Comparison of ENCODE assay signal across 11 cellular contexts in the genomic region with DNA sequence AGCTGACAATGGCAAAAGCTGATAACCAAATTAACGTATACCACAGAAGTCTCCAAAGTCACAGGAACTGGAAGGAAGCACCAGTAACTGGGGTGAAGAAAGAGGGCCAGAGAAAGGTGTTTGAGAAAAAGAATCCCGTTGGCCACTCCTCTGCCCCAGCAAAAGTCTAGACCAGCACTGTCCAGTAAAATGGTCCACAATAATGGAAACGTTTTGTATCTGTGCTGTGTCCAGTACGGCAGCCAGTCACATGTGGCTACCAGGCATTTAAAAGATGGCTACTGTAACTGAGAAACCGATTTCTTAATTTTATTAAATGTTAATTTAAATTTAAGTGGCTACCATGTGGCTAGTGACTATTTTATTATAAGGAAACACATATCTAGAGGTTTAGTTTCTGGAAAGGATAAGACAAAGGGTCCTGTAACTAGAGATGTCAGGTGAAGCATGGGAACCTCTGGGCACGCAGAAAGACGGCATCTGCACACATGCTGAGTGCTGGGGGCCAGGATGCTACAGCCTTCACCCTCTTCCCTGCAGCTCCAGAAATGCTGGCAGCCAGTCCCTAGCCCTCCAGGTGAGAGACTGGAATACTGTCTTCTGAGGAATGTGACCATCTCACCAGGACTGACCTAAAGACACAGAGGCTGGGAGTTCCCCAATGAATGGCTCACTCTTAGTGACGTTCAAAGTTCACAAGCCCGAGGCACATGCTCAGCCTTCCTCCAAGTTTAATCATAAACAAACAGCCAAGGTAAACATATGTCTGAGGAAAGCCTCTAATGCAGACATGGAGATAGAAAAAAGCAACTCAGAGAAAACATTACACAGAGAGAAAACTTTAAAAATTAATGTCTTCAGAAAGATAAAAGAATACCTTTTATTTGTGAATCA. TPM values are rescaled to one million over a fixed set of nuclear protein-coding genes. Genes with fewer than 3 reads are reported as not detected.
DNase-seq lines count a peak whose midpoint lies in the region; ATAC-seq and TF ChIP-seq lines count a peak whose summit lies in the region.
"Had no signal": no experiment of that assay in that cellular context is flagged by ENCODE, and none has a peak within 500 bp of the region (broad histone marks: within the 10 kb centered on the region; RNA-seq: fewer than 3 reads in every experiment).

No MANE protein-coding gene starts in this region.

- no peak overlapping the region for H3K9ac ChIP-seq in endodermal cell (ENCODE audit: extremely low read depth, low read length, poor library complexity, severe bottlenecking)
- H3K9ac ChIP-seq: parathyroid adenoma had no signal

- TF ChIP-seq CTCF in OCI-LY7 (conservative IDR thresholded peaks at IDR 0.05; ENCODE audit: low read length) (no peak), endodermal cell (conservative IDR thresholded peaks at IDR 0.05) (no peak)

- H3K27ac ChIP-seq in CD4-positive, CD25-positive, alpha-beta regulatory T cell (ENCODE audit: insufficient read depth, low read length, poor library complexity, severe bottlenecking), result no peak overlapping the region
- no peak overlapping the region for H3K27ac ChIP-seq in OCI-LY7 (ENCODE audit: low read depth, low read length, poor library complexity, severe bottlenecking)
- no peak overlapping the region for H3K27ac ChIP-seq in endodermal cell (ENCODE audit: low read depth, low read length)
- H3K27ac ChIP-seq: parathyroid adenoma had no signal

- no peak overlapping the region for H3K4me3 ChIP-seq in CD4-positive, CD25-positive, alpha-beta regulatory T cell (ENCODE audit: low read depth, low read length)
- H3K4me3 ChIP-seq in OCI-LY7 (ENCODE audit: low read depth, low read length, poor library complexity, severe bottlenecking), result no peak overlapping the region
- peak overlapping the region; percentile 16 for H3K4me3 ChIP-seq in endodermal cell (ENCODE audit: low read length)

- POLR2A ChIA-PET in OCI-LY7 (lab: Charles Lee), result interaction anchor here (0.7 to 1.2 kb wide), 5 partner anchors 10 to 36 kb away, joined by 3 to 5 read pairs (median 3); no protein-coding TSS in a partner anchor

- no peaks in the 10 kb centered on the region for H3K36me3 ChIP-seq in CD4-positive, CD25-positive, alpha-beta regulatory T cell (ENCODE audit: control insufficient read depth, insufficient read depth, low read length)
- H3K36me3 ChIP-seq in OCI-LY7 (ENCODE audit: insufficient read depth, low read length) (no peaks in the 10 kb centered on the region), endodermal cell (ENCODE audit: control insufficient read depth, insufficient read depth, low read length) (no peaks in the 10 kb centered on the region)

- WGBS in endodermal cell (ENCODE audit: insufficient coverage in 1 of 2, insufficient read length in 1 of 2), 2 experiments, result 66 to 88% methylated on average over 5 to 9 of the region's 9 CpGs

- no peak for DNase-seq in CD4-positive, CD25-positive, alpha-beta regulatory T cell
- DNase-seq in OCI-LY7 (ENCODE audit: low spot score), result no peak
- peak; percentile 82 for DNase-seq in endodermal cell
- DNase-seq in naive B cell, result no peak
- DNase-seq in NCI-H2196 treated with DMSO at 0.1 percent for 48 hours (lab: John Stamatoyannopoulos, UW; ENCODE audit: unreplicated experiment), result no peak
- DNase-seq in MV-4-11 (lab: John Stamatoyannopoulos, UW), result no peak
- no peak for DNase-seq in Ammon's horn (ENCODE audit: low spot score)
- DNase-seq: GF-D8, NCI-H2029 treated with DMSO at 0.1 percent for 48 hours had no signal

- H3K4me1 ChIP-seq in CD4-positive, CD25-positive, alpha-beta regulatory T cell (ENCODE audit: control insufficient read depth, insufficient read depth, low read length, poor library complexity, severe bottlenecking), result peaks cover 56% of the 10 kb centered on the region
- peaks cover 23% of the 10 kb centered on the region for H3K4me1 ChIP-seq in OCI-LY7 (ENCODE audit: insufficient read depth, low read length, poor library complexity, severe bottlenecking)
- peaks cover 9% of the 10 kb centered on the region for H3K4me1 ChIP-seq in endodermal cell (ENCODE audit: control insufficient read depth, insufficient read depth, low read length)
- H3K4me1 ChIP-seq: parathyroid adenoma had no signal

- H3K27me3 ChIP-seq in CD4-positive, CD25-positive, alpha-beta regulatory T cell (ENCODE audit: control insufficient read depth, insufficient read depth, low read length), result no peaks in the 10 kb centered on the region
- no peaks in the 10 kb centered on the region for H3K27me3 ChIP-seq in endodermal cell (ENCODE audit: control insufficient read depth, insufficient read depth, low read length, poor library complexity, severe bottlenecking)

- peaks cover 67 to 98% (median 82%) of the 10 kb centered on the region in 4 donors for H3K4me1 Mint-ChIP-seq in CD4-positive, CD25-positive, alpha-beta regulatory T cell
- peaks cover 28% of the 10 kb centered on the region for H3K4me1 Mint-ChIP-seq in endodermal cell
- H3K4me1 Mint-ChIP-seq in naive B cell, result peaks cover 72 to 93% (median 88%) of the 10 kb centered on the region in 3 donors

- H3K79me2 ChIP-seq in OCI-LY7 (ENCODE audit: insufficient read depth, low read depth, low read length), result peaks cover 78% of the 10 kb centered on the region

- H3K9me2 ChIP-seq in OCI-LY7 (ENCODE audit: insufficient read depth, low read length), result no peaks in the 10 kb centered on the region

- H3K27ac Mint-ChIP-seq in CD4-positive, CD25-positive, alpha-beta regulatory T cell, result peak overlapping the region in 2 of 3 donors; percentile 55 to 76
- H3K27ac Mint-ChIP-seq in endodermal cell (peak overlapping the region; percentile 72), naive B cell (peak overlapping the region in 4 of 6 donors; percentile 4 to 34 (median 20))

- BruUV-seq in OCI-LY7 (replicated peaks; lab: Mats Ljungman, UMichigan), result no TSS peak

- no peaks in the 10 kb centered on the region for H3K9me3 Mint-ChIP-seq in CD4-positive, CD25-positive, alpha-beta regulatory T cell
- H3K9me3 Mint-ChIP-seq in endodermal cell (no peaks in the 10 kb centered on the region), naive B cell (peaks cover 0 to 2% (median 0%) of the 10 kb centered on the region in 7 donors)

- peak overlapping the region in 3 of 4 donors; percentile 56 to 64 (median 58) for H3K4me3 Mint-ChIP-seq in CD4-positive, CD25-positive, alpha-beta regulatory T cell
- peak overlapping the region; percentile 8 for H3K4me3 Mint-ChIP-seq in endodermal cell
- peak overlapping the region in 5 of 8 donors; percentile 5 to 76 (median 33) for H3K4me3 Mint-ChIP-seq in naive B cell

- CTCF ChIA-PET in OCI-LY7 (lab: Charles Lee; ENCODE audit: unreplicated experiment), result no interaction called here

- H2AFZ ChIP-seq in OCI-LY7 (ENCODE audit: low read length), result no peak overlapping the region
- H2AFZ ChIP-seq: parathyroid adenoma had no signal

- no peaks in the 10 kb centered on the region for H3K27me3 Mint-ChIP-seq in CD4-positive, CD25-positive, alpha-beta regulatory T cell
- H3K27me3 Mint-ChIP-seq in endodermal cell (ENCODE audit: insufficient read depth) (no peaks in the 10 kb centered on the region), naive B cell (no peaks in the 10 kb centered on the region)

- H4K20me1 ChIP-seq in OCI-LY7 (ENCODE audit: insufficient read depth, low read length), result peaks cover 40% of the 10 kb centered on the region

- no peaks in the 10 kb centered on the region for H3K9me3 ChIP-seq in CD4-positive, CD25-positive, alpha-beta regulatory T cell (ENCODE audit: control insufficient read depth in 2 of 2, low read length in 2 of 2)
- H3K9me3 ChIP-seq in OCI-LY7 (ENCODE audit: low read length) (no peaks in the 10 kb centered on the region), endodermal cell (ENCODE audit: control insufficient read depth, low read length) (no peaks in the 10 kb centered on the region)

- intact Hi-C loops in OCI-LY7 (cut with micrococcal nuclease; ENCODE audit: unreplicated experiment), result no loop called here

- ATAC-seq in CD4-positive, CD25-positive, alpha-beta regulatory T cell (ENCODE audit: low read depth in 2 of 2), result no peak
- ATAC-seq in naive B cell (ENCODE audit: low read depth in 2 of 2) (no peak), GM21619 (IDR thresholded peaks at IDR 0.05; ENCODE audit: unreplicated experiment) (no peak)

- H3K4me2 ChIP-seq in OCI-LY7 (ENCODE audit: low read length), result 0 out of 2 replicates have a peak overlapping the region, but pooled peaks have one; percentile 59

- no peaks in the 10 kb centered on the region for H3K36me3 Mint-ChIP-seq in CD4-positive, CD25-positive, alpha-beta regulatory T cell
- H3K36me3 Mint-ChIP-seq in endodermal cell (ENCODE audit: low read depth), result no peaks in the 10 kb centered on the region
- no peaks in the 10 kb centered on the region for H3K36me3 Mint-ChIP-seq in naive B cell

RNA-seq across cellular contexts. Expression of a gene that starts 50.7 kb away (rescaled TPM):
- total RNA-seq in CD4-positive, CD25-positive, alpha-beta regulatory T cell, result 333 TPM
- polyA plus RNA-seq in CD4-positive, CD25-positive, alpha-beta regulatory T cell, result 100 to 1,000 TPM; 215 to 231 (median 223) TPM
- 66.9 and 72.6 TPM in 2 replicates for total RNA-seq in OCI-LY7 (2014; rRNA removed; shearing (Covaris generic))
- 86.8 and 106 TPM in 2 replicates for total RNA-seq in OCI-LY7 (2022)
- total RNA-seq in endodermal cell, result 10 to 100 TPM; 22.9 to 23.2 TPM
- polyA plus RNA-seq in endodermal cell (2013, experiment 1 of 2), result 18.5 TPM
- polyA plus RNA-seq in endodermal cell (2013, experiment 2 of 2), result 16.3 TPM
- 100 to 1,000 TPM; 182 to 259 (median 194) TPM for polyA plus RNA-seq in naive B cell (ENCODE audit: low read depth in 6 of 6)

Comparison
In these comparisons a context has a peak if more than half of its experiments do, and no peak if none do; other contexts are left out.
1. H3K27ac Mint-ChIP-seq: peak in every context shown above with its lines; median percentile 72 in endodermal cell; 66 in CD4-positive, CD25-positive, alpha-beta regulatory T cell; 20 in naive B cell.
2. H3K4me3 Mint-ChIP-seq: peak in every context shown above with its lines; median percentile 58 in CD4-positive, CD25-positive, alpha-beta regulatory T cell; 33 in naive B cell; 8 in endodermal cell.